Comparison of ENCODE assay signal across 27 cellular contexts in the genomic region with DNA sequence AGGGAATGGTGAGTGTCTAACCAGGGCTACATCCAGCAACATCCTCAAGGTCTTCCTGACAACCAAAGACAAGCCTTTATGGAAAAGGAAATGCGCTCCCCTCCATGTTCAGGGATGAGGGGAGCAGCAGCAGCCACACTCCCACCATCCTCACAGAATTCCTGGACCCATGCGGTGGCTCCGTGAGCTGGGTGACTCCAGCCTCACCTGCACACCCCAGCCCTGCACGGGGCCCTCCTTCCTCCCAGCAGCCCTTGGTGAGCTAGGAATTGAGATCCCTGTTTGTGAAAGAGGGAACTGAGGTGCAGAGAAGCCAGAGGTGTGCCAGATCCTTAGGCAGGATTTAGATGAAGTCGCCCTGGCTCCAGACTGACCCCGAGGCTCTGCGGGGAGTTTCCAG. TPM values are rescaled to one million over a fixed set of nuclear protein-coding genes. Genes with fewer than 3 reads are reported as not detected.
"Had no signal": no experiment of that assay in that cellular context is flagged by ENCODE, and none has a peak within 500 bp of the region (broad histone marks: within the 10 kb centered on the region; RNA-seq: fewer than 3 reads in every experiment).

No MANE protein-coding gene starts in this region.

- H2AFZ ChIP-seq: parathyroid adenoma had no signal

- H3K36me3 ChIP-seq: right lobe of liver had no signal

- H3K9me3 ChIP-seq: body of pancreas, neutrophil, right lobe of liver, thoracic aorta, upper lobe of left lung had no signal

- H3K9ac ChIP-seq: parathyroid adenoma had no signal

- H3K27me3 ChIP-seq: body of pancreas, neutrophil, right lobe of liver, upper lobe of left lung had no signal

- H3K4me3 ChIP-seq: body of pancreas, lung, right lobe of liver, thoracic aorta, upper lobe of left lung had no signal

- ATAC-seq: activated CD8-positive, alpha-beta memory T cell treated with anti-CD3 and anti-CD28 coated beads, Interleukin-2, amount 10 ng/mL, durations not matched to agents 7 days and 5 days; activated CD8-positive, alpha-beta T cell treated with anti-CD3 and anti-CD28 coated beads for 36 hours; body of pancreas; esophagus mucosa; left lobe of liver; naive thymus-derived CD4-positive, alpha-beta T cell had no signal

- DNase-seq: activated CD4-positive, alpha-beta T cell treated with anti-CD3 and anti-CD28 coated beads, Interleukin-2, amount 10 ng/mL, durations not matched to agents 7 days and 5 days; activated CD4-positive, CD25-positive, alpha-beta regulatory T cell treated with anti-CD3 and anti-CD28 coated beads, Interleukin-2, amount 50 U/mL, for 72 hours; activated CD8-positive, alpha-beta memory T cell treated with anti-CD3 and anti-CD28 coated beads, Interleukin-2, amount 10 ng/mL, durations not matched to agents 7 days and 5 days; activated CD8-positive, alpha-beta T cell treated with anti-CD3 and anti-CD28 coated beads for 36 hours; activated effector memory CD4-positive, alpha-beta T cell treated with anti-CD3 and anti-CD28 coated beads, Interleukin-2, amount 50 U/mL, for 16 hours; activated naive CD4-positive, alpha-beta T cell treated with anti-CD3 and anti-CD28 coated beads, Interleukin-2, amount 50 U/mL, for 16 hours; activated T-cell treated with anti-CD3 and anti-CD28 coated beads for 4 hours; body of pancreas; effector memory CD4-positive, alpha-beta T cell; naive thymus-derived CD4-positive, alpha-beta T cell; stimulated activated CD4-positive, alpha-beta T cell treated with anti-CD3 and anti-CD28 coated beads, Interleukin-4, amount 100 ng/mL, for 1 hour; stimulated activated naive CD4-positive, alpha-beta T cell treated with Interleukin-2 at 50 U/mL for 16 hours; T-helper 1 cell; upper lobe of left lung; WERI-Rb-1 had no signal

- H3K79me2 ChIP-seq: parathyroid adenoma had no signal

- H3K4me1 ChIP-seq: body of pancreas, parathyroid adenoma, right lobe of liver had no signal

- H3K27ac ChIP-seq: body of pancreas, parathyroid adenoma, right lobe of liver, thoracic aorta, WERI-Rb-1 had no signal

- FAIRE-seq: colon, frontal cortex, kidney, TTC549 had no signal

RNA-seq across cellular contexts. Expression of a gene that starts 52.3 kb away (rescaled TPM):
- total RNA-seq: activated CD8-positive, alpha-beta memory T cell treated with anti-CD3 and anti-CD28 coated beads, Interleukin-2, amount 10 ng/mL, durations not matched to agents 7 days and 5 days; activated CD8-positive, alpha-beta T cell treated with anti-CD3 and anti-CD28 coated beads for 36 hours; dermis microvascular lymphatic vessel endothelial cell; naive thymus-derived CD4-positive, alpha-beta T cell had no signal
- polyA plus RNA-seq: naive thymus-derived CD4-positive, alpha-beta T cell had no signal
